ENCODE assay signal across 17 cellular contexts in genomic region chr2:47618272-47618552, GRCh38. TPM values are rescaled to one million over a fixed set of nuclear protein-coding genes. Genes with fewer than 3 reads are reported as not detected.
A peak's percentile ranks its signal among the peaks of the same experiment; 100 is the strongest.
DNase-seq lines count a peak whose midpoint lies in the region; ATAC-seq and TF ChIP-seq lines count a peak whose summit lies in the region.
"Had no signal": no experiment of that assay in that cellular context is flagged by ENCODE, and none has a peak within 500 bp of the region (broad histone marks: within the 10 kb centered on the region; RNA-seq: fewer than 3 reads in every experiment).

No MANE protein-coding gene starts in this region.

- H3K4me2 ChIP-seq in trophoblast cell (ENCODE audit: low read length) (no peak overlapping the region), osteoblast (ENCODE audit: insufficient read depth, low read length) (no peak overlapping the region)

- no peak overlapping the region for H4K8ac ChIP-seq in trophoblast cell (ENCODE audit: low read depth, low read length)

- H3K9me3 ChIP-seq in iPS-15b (ENCODE audit: control insufficient read depth, insufficient read depth, low read length) (no peaks in the 10 kb centered on the region), trophoblast cell (ENCODE audit: insufficient read depth, low read depth, low read length) (peaks cover 2% of the 10 kb centered on the region), tibial nerve (no peaks in the 10 kb centered on the region), osteoblast (ENCODE audit: low read depth, low read length) (no peaks in the 10 kb centered on the region)

- ATAC-seq in stimulated activated effector memory CD8-positive, alpha-beta T cell treated with anti-CD3 and anti-CD28 coated beads, Interleukin-12 subunit alpha, Interleukin-12 subunit beta, amount 100 ng/mL, for 72 hours, result no peak
- ATAC-seq in GM18867 (IDR thresholded peaks at IDR 0.05; ENCODE audit: unreplicated experiment), result no peak
- ATAC-seq: CD8-positive, alpha-beta T cell had no signal

- peak; percentile 40 for DNase-seq in coronary artery (ENCODE audit: low spot score)
- no peak for DNase-seq in trophoblast cell
- no peak for DNase-seq in tibial nerve (ENCODE audit: low spot score in 2 of 2)
- no peak for DNase-seq in osteoblast (ENCODE audit: insufficient read length, low spot score, missing footprints)
- DNase-seq in stimulated activated effector memory CD8-positive, alpha-beta T cell treated with anti-CD3 and anti-CD28 coated beads, Interleukin-12 subunit alpha, Interleukin-12 subunit beta, amount 100 ng/mL, for 72 hours (ENCODE audit: low spot score in 2 of 2), result no peak
- DNase-seq: CD8-positive, alpha-beta T cell; COR-L47; DMS153; DMS79 treated with DMSO at 0.1 percent for 48 hours; GF-D8; H7 had no signal

- H3K4me1 ChIP-seq in iPS-15b (ENCODE audit: control insufficient read depth, insufficient read depth, low read length) (peaks cover 4% of the 10 kb centered on the region), trophoblast cell (ENCODE audit: control insufficient read depth in 1 of 2, insufficient read depth in 2 of 2, low read length in 2 of 2) (peaks cover 0 to 6% of the 10 kb centered on the region in 2 experiments), tibial nerve (peaks cover 0 to 16% (median 3%) of the 10 kb centered on the region in 4 donors), osteoblast (ENCODE audit: insufficient read depth, low read length) (no peaks in the 10 kb centered on the region)

- H2BK12ac ChIP-seq in trophoblast cell (ENCODE audit: low read length), result peak overlapping the region; percentile 52

- peak overlapping the region; percentile 3 for H3K9ac ChIP-seq in iPS-15b (ENCODE audit: low read depth, low read length)
- H3K9ac ChIP-seq in trophoblast cell (ENCODE audit: low read length), result no peak overlapping the region

- no peak for TF ChIP-seq POLR2A in tibial nerve (IDR thresholded peaks at IDR 0.05)

- no peak overlapping the region for H3K14ac ChIP-seq in trophoblast cell (ENCODE audit: low read length)

- no peak overlapping the region for H4K91ac ChIP-seq in trophoblast cell (ENCODE audit: low read depth, low read length)

- no peak overlapping the region for H3K23ac ChIP-seq in trophoblast cell (ENCODE audit: low read length)

- no peak overlapping the region for H3K27ac Mint-ChIP-seq in stimulated activated effector memory CD8-positive, alpha-beta T cell treated with anti-CD3 and anti-CD28 coated beads, Interleukin-12 subunit alpha, Interleukin-12 subunit beta, amount 100 ng/mL, for 72 hours
- H3K27ac Mint-ChIP-seq: CD14-positive monocyte; CD8-positive, alpha-beta T cell had no signal

- H3K36me3 ChIP-seq in iPS-15b (ENCODE audit: control insufficient read depth, insufficient read depth, low read length) (no peaks in the 10 kb centered on the region), trophoblast cell (ENCODE audit: control insufficient read depth in 1 of 2, insufficient read depth in 2 of 2, low read length in 2 of 2) (no peaks in the 10 kb centered on the region), tibial nerve (no peaks in the 10 kb centered on the region), osteoblast (ENCODE audit: insufficient read depth, low read length) (no peaks in the 10 kb centered on the region)

- no CpG with 5 or more reads among the region's 6 CpGs for WGBS in trophoblast cell (ENCODE audit: extremely low coverage, insufficient coverage, insufficient read length)
- 86 to 87% methylated on average over 6 of the region's 6 CpGs for WGBS in tibial nerve, 2 donors

- H2AK5ac ChIP-seq in trophoblast cell (ENCODE audit: low read length), result no peak overlapping the region

- H3K36me3 Mint-ChIP-seq in stimulated activated effector memory CD8-positive, alpha-beta T cell treated with anti-CD3 and anti-CD28 coated beads, Interleukin-12 subunit alpha, Interleukin-12 subunit beta, amount 100 ng/mL, for 72 hours, result no peaks in the 10 kb centered on the region
- H3K36me3 Mint-ChIP-seq: CD14-positive monocyte; CD8-positive, alpha-beta T cell had no signal

- H3K4me1 Mint-ChIP-seq in stimulated activated effector memory CD8-positive, alpha-beta T cell treated with anti-CD3 and anti-CD28 coated beads, Interleukin-12 subunit alpha, Interleukin-12 subunit beta, amount 100 ng/mL, for 72 hours, result no peaks in the 10 kb centered on the region
- H3K4me1 Mint-ChIP-seq: CD14-positive monocyte had no signal

- H4K12ac ChIP-seq in trophoblast cell (ENCODE audit: low read depth, low read length), result no peak overlapping the region

- H3K27ac ChIP-seq in coronary artery (no peak overlapping the region), trophoblast cell (ENCODE audit: low read depth, low read length) (no peak overlapping the region), tibial nerve (peak overlapping the region in 3 of 4 donors; percentile 1 to 75 (median 64)), osteoblast (ENCODE audit: low read depth, low read length) (no peak overlapping the region)
- H3K27ac ChIP-seq: HL-60 had no signal

- no peak overlapping the region for H2BK120ac ChIP-seq in trophoblast cell (ENCODE audit: insufficient read depth, low read length, poor library complexity)

- H3K27me3 ChIP-seq in iPS-15b (ENCODE audit: control insufficient read depth, insufficient read depth, low read length), result no peaks in the 10 kb centered on the region
- H3K27me3 ChIP-seq in trophoblast cell (ENCODE audit: insufficient read depth, low read length), result no peaks in the 10 kb centered on the region
- H3K27me3 ChIP-seq in tibial nerve, result no peaks in the 10 kb centered on the region
- peaks cover 6% of the 10 kb centered on the region for H3K27me3 ChIP-seq in osteoblast (ENCODE audit: insufficient read depth, low read length)

- no peak overlapping the region for H3K18ac ChIP-seq in trophoblast cell (ENCODE audit: low read length)

- H2BK5ac ChIP-seq in trophoblast cell (ENCODE audit: low read depth, low read length, poor library complexity), result no peak overlapping the region

- H3K4me3 ChIP-seq in coronary artery (no peak overlapping the region), iPS-15b (ENCODE audit: low read depth, low read length) (no peak overlapping the region), trophoblast cell (ENCODE audit: low read depth, low read length) (no peak overlapping the region), tibial nerve (no peak overlapping the region), osteoblast (ENCODE audit: insufficient read depth, low read length) (no peak overlapping the region)

- no peaks in the 10 kb centered on the region for H4K20me1 ChIP-seq in osteoblast (ENCODE audit: insufficient read depth, low read length)

- no peak overlapping the region for H3K4ac ChIP-seq in trophoblast cell (ENCODE audit: low read depth, low read length)

- TF ChIP-seq CTCF in coronary artery (IDR thresholded peaks at IDR 0.05), result no peak
- no peak for TF ChIP-seq CTCF in tibial nerve (IDR thresholded peaks at IDR 0.05)
- TF ChIP-seq CTCF in osteoblast (IDR thresholded peaks at IDR 0.05; ENCODE audit: extremely low read depth, low read depth, low read length), result no peak

- no peaks in the 10 kb centered on the region for H3K79me1 ChIP-seq in trophoblast cell (ENCODE audit: low read length)

- H2AFZ ChIP-seq in trophoblast cell (ENCODE audit: insufficient read depth, low read length, poor library complexity) (no peak overlapping the region), osteoblast (ENCODE audit: low read length) (no peak overlapping the region)

- no peaks in the 10 kb centered on the region for H3K9me3 Mint-ChIP-seq in stimulated activated effector memory CD8-positive, alpha-beta T cell treated with anti-CD3 and anti-CD28 coated beads, Interleukin-12 subunit alpha, Interleukin-12 subunit beta, amount 100 ng/mL, for 72 hours
- H3K9me3 Mint-ChIP-seq: CD8-positive, alpha-beta T cell had no signal

- TF ChIP-seq EP300 in tibial nerve (IDR thresholded peaks at IDR 0.05), result no peak

- H3K79me2 ChIP-seq in trophoblast cell (ENCODE audit: control insufficient read depth, insufficient read depth, low read length, poor library complexity) (no peaks in the 10 kb centered on the region), osteoblast (ENCODE audit: insufficient read depth, low read length) (no peaks in the 10 kb centered on the region)

- no peak overlapping the region for H3K4me3 Mint-ChIP-seq in stimulated activated effector memory CD8-positive, alpha-beta T cell treated with anti-CD3 and anti-CD28 coated beads, Interleukin-12 subunit alpha, Interleukin-12 subunit beta, amount 100 ng/mL, for 72 hours
- H3K4me3 Mint-ChIP-seq: CD14-positive monocyte; CD8-positive, alpha-beta T cell had no signal

RNA-seq across cellular contexts. Expression of gene KCNK12, which starts 47.4 kb away (rescaled TPM):
- polyA plus RNA-seq in trophoblast cell (2013), result 5.4 and 5.9 TPM in 2 replicates
- 10 to 100 TPM; 20.7 to 56.1 (median 46.0) TPM for total RNA-seq in tibial nerve
- not detected in 2 replicates for total RNA-seq in osteoblast
- total RNA-seq: A673 had no signal
- polyA plus RNA-seq: BJ, CD14-positive monocyte had no signal

Comparison
In these comparisons a context has a peak if more than half of its experiments do, and no peak if none do; other contexts are left out.
1. H3K27ac ChIP-seq: peak in tibial nerve (3 of 4); none in coronary artery (0 of 2), trophoblast cell (single experiment) and osteoblast (single experiment).
2. RNA of gene KCNK12, which starts 47.4 kb away (total RNA-seq): 20.7 to 56.1 TPM in tibial nerve; not detected in osteoblast; every median in the first group is over 10 times any median in the second.